ENCODE assay signal across 8 cellular contexts in the genomic region with DNA sequence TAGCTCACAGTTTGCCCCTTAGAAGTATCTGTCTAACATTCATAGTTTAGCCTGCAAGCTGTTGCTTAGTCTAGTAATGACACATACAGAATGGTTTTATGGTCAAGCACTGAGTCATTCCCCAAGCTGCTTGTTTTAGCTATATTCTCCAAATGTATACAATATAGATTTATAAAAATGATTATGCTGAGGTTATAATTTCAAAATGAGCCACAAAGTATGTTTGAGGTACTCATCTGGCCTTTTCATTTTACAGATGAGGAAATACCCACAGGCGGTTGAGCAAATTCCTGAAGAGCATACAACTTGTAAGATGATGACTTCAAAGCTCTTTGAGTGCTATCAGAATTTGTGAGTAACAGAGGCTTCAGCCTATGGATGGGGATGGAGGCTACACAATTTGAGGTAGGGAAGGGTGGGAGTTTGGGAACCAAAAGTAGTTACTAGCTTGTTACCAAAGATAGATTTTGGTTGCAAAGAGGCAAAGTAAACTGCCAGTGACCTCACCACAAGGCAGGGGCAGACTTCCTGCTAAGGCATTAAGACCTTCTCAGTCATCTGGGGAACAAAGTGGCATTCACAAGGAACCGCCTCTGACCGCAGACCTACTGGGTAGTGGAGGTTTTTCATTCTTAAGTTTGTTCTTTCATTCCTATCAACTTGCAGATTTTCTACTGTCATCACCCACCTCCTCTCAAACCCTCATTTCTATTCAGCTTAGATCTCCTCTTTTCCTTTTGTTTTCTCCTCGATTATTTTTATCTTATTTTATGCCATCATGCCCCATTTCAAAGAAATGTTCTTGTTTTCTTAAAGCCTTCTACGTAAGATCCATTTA.
DNase-seq lines count a peak whose midpoint lies in the region; ATAC-seq and TF ChIP-seq lines count a peak whose summit lies in the region.

No MANE protein-coding gene starts in this region.

- no peaks in the 10 kb centered on the region for H3K36me3 ChIP-seq in hepatocyte (replicated peaks; ENCODE audit: insufficient read depth, low read depth)

- peaks cover 11% of the 10 kb centered on the region for H3K4me1 ChIP-seq in hepatocyte (ENCODE audit: insufficient read depth)

- peak overlapping the region; percentile 35 for H3K27ac Mint-ChIP-seq in T-helper 2 cell treated with Interferon-gamma antibody and Interleukin-4, amounts not matched to agents 5 μg/mL and 100 μg/mL, for 36 hours

- WGBS in hepatocyte (ENCODE audit: low lambda C conversion rate, missing lambda C conversion rate) = 77% methylated on average over 5 of the region's 5 CpGs

- DNase-seq in stimulated activated CD4-positive, alpha-beta T cell treated with anti-CD3 and anti-CD28 coated beads, Interleukin-15, amount 100 ng/mL, for 24 hours = peak; percentile 47
- DNase-seq in stimulated activated CD4-positive, alpha-beta T cell treated with anti-CD3 and anti-CD28 coated beads, Interleukin-4, amount 100 ng/mL, for 4 hours = no peak
- peak; percentile 81 for DNase-seq in T-helper 2 cell treated with Interferon-gamma antibody and Interleukin-4, amounts not matched to agents 5 μg/mL and 100 μg/mL, for 36 hours (ENCODE audit: low spot score)
- DNase-seq in hepatocyte (ENCODE audit: low spot score) (peak; percentile 23), G401 (ENCODE audit: low spot score) (no peak), HPDE6-E6E7 (ENCODE audit: extremely low spot score) (no peak), medulla oblongata (ENCODE audit: extremely low spot score) (no peak)

- peaks cover 23% of the 10 kb centered on the region for H3K27me3 Mint-ChIP-seq in T-helper 2 cell treated with Interferon-gamma antibody and Interleukin-4, amounts not matched to agents 5 μg/mL and 100 μg/mL, for 36 hours (ENCODE audit: low read depth)

- H3K27ac ChIP-seq in hepatocyte = peak overlapping the region; percentile 65

- no peaks in the 10 kb centered on the region for H3K27me3 ChIP-seq in hepatocyte

- H3K9me2 ChIP-seq in hepatocyte (replicated peaks; ENCODE audit: insufficient read depth) = no peaks in the 10 kb centered on the region

- H3K4me3 ChIP-seq in hepatocyte = no peak overlapping the region

- H3K4me1 Mint-ChIP-seq in T-helper 2 cell treated with Interferon-gamma antibody and Interleukin-4, amounts not matched to agents 5 μg/mL and 100 μg/mL, for 36 hours (ENCODE audit: low read depth) = peaks cover 20% of the 10 kb centered on the region

- no peaks in the 10 kb centered on the region for H3K79me2 ChIP-seq in hepatocyte

- peak overlapping the region; percentile 62 for H3K4me3 Mint-ChIP-seq in T-helper 2 cell treated with Interferon-gamma antibody and Interleukin-4, amounts not matched to agents 5 μg/mL and 100 μg/mL, for 36 hours

- H3K9me3 Mint-ChIP-seq in T-helper 2 cell treated with Interferon-gamma antibody and Interleukin-4, amounts not matched to agents 5 μg/mL and 100 μg/mL, for 36 hours = no peaks in the 10 kb centered on the region

- H2AFZ ChIP-seq in hepatocyte = no peak overlapping the region

- in situ Hi-C loops in G401 (cut with HindIII; ENCODE audit: low sequenced_read_pairs) = no loop called here

- H3K9me3 ChIP-seq in hepatocyte (ENCODE audit: low read depth) = no peaks in the 10 kb centered on the region

- peak; percentile 89 for ATAC-seq in HG03095 (IDR thresholded peaks at IDR 0.05; ENCODE audit: unreplicated experiment)

- H3K4me2 ChIP-seq in hepatocyte = no peak overlapping the region

- no peaks in the 10 kb centered on the region for H4K20me1 ChIP-seq in hepatocyte (ENCODE audit: insufficient read depth, poor library complexity, severe bottlenecking)

- H3K36me3 Mint-ChIP-seq in T-helper 2 cell treated with Interferon-gamma antibody and Interleukin-4, amounts not matched to agents 5 μg/mL and 100 μg/mL, for 36 hours (ENCODE audit: low read depth) = no peaks in the 10 kb centered on the region

- no peak for TF ChIP-seq CTCF in hepatocyte (IDR thresholded peaks at IDR 0.05; ENCODE audit: poor library complexity)

Comparison
In these comparisons a context has a peak if more than half of its experiments do, and no peak if none do; other contexts are left out.
1. DNase-seq: peak in stimulated activated CD4-positive, alpha-beta T cell treated with anti-CD3 and anti-CD28 coated beads, Interleukin-15, amount 100 ng/mL, for 24 hours (single experiment), T-helper 2 cell treated with Interferon-gamma antibody and Interleukin-4, amounts not matched to agents 5 μg/mL and 100 μg/mL, for 36 hours (single experiment) and hepatocyte (single experiment); none in stimulated activated CD4-positive, alpha-beta T cell treated with anti-CD3 and anti-CD28 coated beads, Interleukin-4, amount 100 ng/mL, for 4 hours (0 of 2), G401 (single experiment), HPDE6-E6E7 (single experiment) and medulla oblongata (single experiment).